8 cellular contexts compared by ENCODE assay signal in genomic region chr16:2026461-2027023, GRCh38. TPM values are rescaled to one million over a fixed set of nuclear protein-coding genes. Genes with fewer than 3 reads are reported as not detected.
DNase-seq lines count a peak whose midpoint lies in the region; ATAC-seq and TF ChIP-seq lines count a peak whose summit lies in the region.

TSS of gene NHERF2 (plus strand) at chr16:2026902. CDS start at chr16:2027006, 104 bp downstream.

- 17% methylated on average over 25 of the region's 59 CpGs for WGBS in SK-N-SH (ENCODE audit: low lambda C conversion rate)

- TF ChIP-seq CTCF in SK-N-SH (IDR thresholded peaks at IDR 0.05) (no peak), mesothelial cell of epicardium (IDR thresholded peaks at IDR 0.05; ENCODE audit: unreplicated experiment) (no peak), uterus (IDR thresholded peaks at IDR 0.05) (no peak)

- H3K36me3 Mint-ChIP-seq in mesothelial cell of epicardium: peaks cover 2% of the 10 kb centered on the region

- peaks cover 13% of the 10 kb centered on the region for H3K27me3 Mint-ChIP-seq in mesothelial cell of epicardium (ENCODE audit: low read depth)

- H3K27ac Mint-ChIP-seq in mesothelial cell of epicardium: peak within 1 kb of the TSS; percentile 39

- POLR2A ChIA-PET in SK-N-SH (lab: Yijun Ruan, JAX): no interaction called here

- H2AFZ ChIP-seq in SK-N-SH (ENCODE audit: low read depth): no peak within 1 kb of the TSS

- H3K9me3 Mint-ChIP-seq in mesothelial cell of epicardium: no peaks in the 10 kb centered on the region

- H3K9me3 ChIP-seq in SK-N-SH: no peaks in the 10 kb centered on the region
- H3K9me3 ChIP-seq in uterus: no peaks in the 10 kb centered on the region

- DNase-seq in NCI-H345 (lab: John Stamatoyannopoulos, UW) (peak; percentile 43), NCI-H345 treated with DMSO at 0.1 percent for 48 hours (lab: John Stamatoyannopoulos, UW; ENCODE audit: unreplicated experiment) (no peak), SK-N-SH (peak; percentile 90), mesothelial cell of epicardium (ENCODE audit: low spot score in 2 of 2, unreplicated experiment in 2 of 2) (peak in 1 of 2 experiments; percentile 26), uterus (peak in 1 of 2 donors; percentile 48), NOMO-1 treated with DMSO at 0.1 percent for 48 hours (lab: John Stamatoyannopoulos, UW; ENCODE audit: unreplicated experiment) (no peak)

- no peak for TF ChIP-seq EP300 in SK-N-SH (IDR thresholded peaks at IDR 0.05; ENCODE audit: borderline replicate concordance in 1 of 2, low read depth in 1 of 2, low read length in 1 of 2)

- TF ChIP-seq RAD21 in SK-N-SH (IDR thresholded peaks at IDR 0.05; ENCODE audit: low read length): no peak

- H3K36me3 ChIP-seq in SK-N-SH (replicated peaks in 1 of 2; ENCODE audit: control insufficient read depth in 1 of 2, insufficient read depth in 2 of 2, low read length in 1 of 2) (peaks cover 0 to 6% of the 10 kb centered on the region in 2 experiments), uterus (no peaks in the 10 kb centered on the region)

- no peak for ATAC-seq in GM19351 (IDR thresholded peaks at IDR 0.05; ENCODE audit: unreplicated experiment)

- in situ Hi-C loops in endometrial microvascular endothelial cells (cut with HindIII; ENCODE audit: inconsistent ontology term, low pct_unique_long_range_greater_than_20kb, low sequenced_read_pairs): loop anchor here (25.0 kb wide), 1 partner anchor 136 kb away; the partner anchor contains the start of gene TRAF7

- H3K27me3 ChIP-seq in SK-N-SH (ENCODE audit: insufficient read depth) (no peaks in the 10 kb centered on the region), uterus (no peaks in the 10 kb centered on the region)

- no peaks in the 10 kb centered on the region for H3K9me2 ChIP-seq in SK-N-SH

- intact Hi-C loops in uterus (cut with DNase I; ENCODE audit: low total_unique reads): no loop called here

- peak within 1 kb of the TSS; percentile 56 to 67 for H3K4me3 ChIP-seq in SK-N-SH (ENCODE audit: low read depth in 2 of 2, low read length in 1 of 2)
- peak within 1 kb of the TSS; percentile 32 to 56 for H3K4me3 ChIP-seq in uterus

- peaks cover 9% of the 10 kb centered on the region for H3F3A ChIP-seq in SK-N-SH (replicated peaks; ENCODE audit: insufficient read depth)

- H3K4me2 ChIP-seq in SK-N-SH: peak within 1 kb of the TSS; percentile 90

- CTCF ChIA-PET in SK-N-SH (lab: Yijun Ruan, JAX): interaction anchor here (1.1 to 6.5 kb wide), 5 partner anchors 13 to 127 kb away, joined by 3 to 68 read pairs (median 5); no protein-coding TSS in a partner anchor

- TF ChIP-seq POLR2A in uterus (IDR thresholded peaks at IDR 0.05): no peak

- H3K27ac ChIP-seq in SK-N-SH (ENCODE audit: low read depth in 2 of 2, low read length in 1 of 2): peak within 1 kb of the TSS in 1 of 2 experiments; percentile 28; a peak in 1 of 4 replicates
- peak within 1 kb of the TSS; percentile 69 to 79 for H3K27ac ChIP-seq in uterus

- peak within 1 kb of the TSS; percentile 79 for H3K4me3 Mint-ChIP-seq in mesothelial cell of epicardium

- peaks cover 27% of the 10 kb centered on the region for H3K4me1 Mint-ChIP-seq in mesothelial cell of epicardium

- H3K79me2 ChIP-seq in SK-N-SH (ENCODE audit: insufficient read depth): peaks cover 15% of the 10 kb centered on the region; the same call in 1 of the 2 replicates

- peaks cover 8% of the 10 kb centered on the region; the same call in 1 of the 2 replicates for H4K20me1 ChIP-seq in SK-N-SH (ENCODE audit: insufficient read depth)

- H3K4me1 ChIP-seq in SK-N-SH (ENCODE audit: control insufficient read depth in 1 of 2, insufficient read depth in 2 of 2, low read depth in 1 of 2, low read length in 1 of 2) (peaks cover 7 to 29% of the 10 kb centered on the region in 2 experiments; a peak in 2 of 4 replicates), uterus (peaks cover 0 to 6% of the 10 kb centered on the region in 2 donors)

- peak within 1 kb of the TSS; percentile 61 for H3K9ac ChIP-seq in SK-N-SH

TF ChIP-seq in SK-N-SH, 30 proteins besides CTCF, POLR2A, EP300 and RAD21:
- no peak for TF ChIP-seq GATA2 (CRISPR knock-in tag; IDR thresholded peaks at IDR 0.05)
- TF ChIP-seq CHD2 (IDR thresholded peaks at IDR 0.05; ENCODE audit: low read length, partially characterized antibody): no peak
- TF ChIP-seq TEAD4 (IDR thresholded peaks at IDR 0.05; ENCODE audit: borderline replicate concordance, insufficient read depth): no peak
- no peak for TF ChIP-seq JUND (IDR thresholded peaks at IDR 0.05)
- no peak for TF ChIP-seq YY1 (IDR thresholded peaks at IDR 0.05; ENCODE audit: low read depth)
- no peak for TF ChIP-seq USF1 (IDR thresholded peaks at IDR 0.05; ENCODE audit: borderline replicate concordance, low read depth)
- TF ChIP-seq IRF3 (IDR thresholded peaks at IDR 0.05; ENCODE audit: low read depth, low read length): no peak
- no peak for TF ChIP-seq NRF1 (IDR thresholded peaks at IDR 0.05; ENCODE audit: low read depth, low read length)
- TF ChIP-seq FOXJ3 (CRISPR knock-in tag; IDR thresholded peaks at IDR 0.05): no peak
- no peak for TF ChIP-seq FOXM1 (IDR thresholded peaks at IDR 0.05; ENCODE audit: low read depth)
- no peak for TF ChIP-seq NFIC (IDR thresholded peaks at IDR 0.05; ENCODE audit: borderline replicate concordance)
- TF ChIP-seq RXRA (IDR thresholded peaks at IDR 0.05; ENCODE audit: borderline replicate concordance, low read depth): no peak
- TF ChIP-seq TCF12 (IDR thresholded peaks at IDR 0.05): no peak
- TF ChIP-seq RCOR1 (IDR thresholded peaks at IDR 0.05; ENCODE audit: low read length): no peak
- TF ChIP-seq RFX5 (IDR thresholded peaks at IDR 0.05; ENCODE audit: low read length): no peak
- TF ChIP-seq REST (IDR thresholded peaks at IDR 0.05; ENCODE audit: low read depth, low read length): no peak
- no peak for TF ChIP-seq SMC3 (IDR thresholded peaks at IDR 0.05; ENCODE audit: low read depth, low read length)
- no peak for TF ChIP-seq USF2 (IDR thresholded peaks at IDR 0.05; ENCODE audit: borderline replicate concordance, low read depth, low read length)

RNA-seq across cellular contexts. Expression of gene NHERF2, which starts in this region (rescaled TPM):
- polyA plus RNA-seq in SK-N-SH (2012; rRNA removed): 45.2 and 53.8 TPM in 2 replicates
- 30.7 and 46.0 TPM in 2 replicates for polyA plus RNA-seq in SK-N-SH (2012; cell fraction: cytosol; rRNA removed)
- polyA plus RNA-seq in SK-N-SH (2012; cell fraction: nucleus; rRNA removed): 43.9 and 70.4 TPM in 2 replicates
- total RNA-seq in endometrial microvascular endothelial cells (ENCODE audit: inconsistent ontology term) (194 TPM), mesothelial cell of epicardium (48.1 to 55.1 TPM (median 51.3 TPM) in 3 replicates), uterus (10 to 100 TPM; 10.3 to 97.1 (median 33.1) TPM)

Comparison
In these comparisons a context has a peak if more than half of its experiments do, and no peak if none do; other contexts are left out.
1. DNase-seq: peak in NCI-H345 (single experiment) and SK-N-SH (single experiment); none in NCI-H345 treated with DMSO at 0.1 percent for 48 hours (single experiment) and NOMO-1 treated with DMSO at 0.1 percent for 48 hours (single experiment).